In the genomic region with DNA sequence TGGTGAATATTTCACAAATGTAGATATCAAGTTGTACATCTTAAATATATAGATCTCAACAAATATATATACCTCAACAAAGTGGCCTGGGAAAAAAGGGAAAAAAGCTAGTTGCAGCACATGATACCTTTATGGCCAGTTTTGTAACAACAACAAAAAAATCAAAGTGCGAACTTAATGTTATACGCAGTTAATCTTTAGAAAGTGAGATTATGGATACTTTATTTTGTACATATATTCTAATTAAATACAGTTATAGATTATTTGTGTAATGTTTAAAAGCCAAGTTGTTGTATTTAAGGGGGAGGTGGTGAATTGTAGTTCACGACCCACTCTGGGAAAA, we compare ENCODE assay signal across 8 cellular contexts. TPM values are rescaled to one million over a fixed set of nuclear protein-coding genes. Genes with fewer than 3 reads are reported as not detected.
DNase-seq lines count a peak whose midpoint lies in the region; ATAC-seq and TF ChIP-seq lines count a peak whose summit lies in the region.

No MANE protein-coding gene starts in this region.

- no peak overlapping the region for H4K91ac ChIP-seq in mesenchymal stem cell (ENCODE audit: low read length)

- no peak overlapping the region for H3K14ac ChIP-seq in mesenchymal stem cell (ENCODE audit: low read length in 2 of 2)

- H4K8ac ChIP-seq in mesenchymal stem cell (ENCODE audit: low read length) = no peak overlapping the region

- H2BK15ac ChIP-seq in mesenchymal stem cell (ENCODE audit: low read depth, poor library complexity, severe bottlenecking) = no peak overlapping the region

- no peaks in the 10 kb centered on the region for H3K4me1 ChIP-seq in cardiac muscle cell (ENCODE audit: low read depth)
- H3K4me1 ChIP-seq in mesenchymal stem cell (ENCODE audit: control insufficient read depth, insufficient read depth, low read depth, low read length) = peaks cover 1% of the 10 kb centered on the region
- no peaks in the 10 kb centered on the region for H3K4me1 ChIP-seq in upper lobe of right lung

- WGBS in mesenchymal stem cell = 0% methylated on average over 1 of the region's 3 CpGs

- no peak overlapping the region for H3K18ac ChIP-seq in mesenchymal stem cell (ENCODE audit: low read depth in 1 of 2, low read length in 2 of 2)

- no peak overlapping the region for H3K4ac ChIP-seq in mesenchymal stem cell (ENCODE audit: low read depth in 1 of 2, low read length in 2 of 2)

- H3K9me3 ChIP-seq in cardiac muscle cell (ENCODE audit: low read depth) (no peaks in the 10 kb centered on the region), mesenchymal stem cell (ENCODE audit: control insufficient read depth, low read length) (peaks cover 25% of the 10 kb centered on the region), upper lobe of right lung (peaks cover 9% of the 10 kb centered on the region)

- H3K4me2 ChIP-seq in mesenchymal stem cell (ENCODE audit: low read length, poor library complexity, severe bottlenecking) = no peak overlapping the region

- no peak overlapping the region for H3K23ac ChIP-seq in mesenchymal stem cell (ENCODE audit: low read length in 2 of 2)

- TF ChIP-seq CTCF in cardiac muscle cell (IDR thresholded peaks at IDR 0.05; ENCODE audit: low read depth, low read length) = no peak
- TF ChIP-seq CTCF in astrocyte of the cerebellum (IDR thresholded peaks at IDR 0.05; ENCODE audit: low read depth, low read length, missing control alignments) = no peak
- TF ChIP-seq CTCF in upper lobe of right lung (IDR thresholded peaks at IDR 0.05) = no peak

- intact Hi-C loops in left cardiac atrium (cut with DNase I) = no loop called here
- intact Hi-C loops in upper lobe of right lung (cut with DNase I) = no loop called here

- H3K4me3 ChIP-seq in cardiac muscle cell (no peak overlapping the region), astrocyte of the cerebellum (ENCODE audit: low read depth, low read length) (peak overlapping the region; percentile 97), mesenchymal stem cell (ENCODE audit: insufficient read depth in 1 of 2, low read depth in 1 of 2, low read length in 2 of 2) (peak overlapping the region in 1 of 2 experiments; percentile 82), upper lobe of right lung (peak overlapping the region; percentile 98)

- H3K9ac ChIP-seq in mesenchymal stem cell (ENCODE audit: low read length) = peak overlapping the region; percentile 96

- no peak overlapping the region for H2AK5ac ChIP-seq in mesenchymal stem cell (ENCODE audit: low read length, severe bottlenecking)

- H3K27me3 ChIP-seq in cardiac muscle cell = no peaks in the 10 kb centered on the region
- no peaks in the 10 kb centered on the region for H3K27me3 ChIP-seq in mesenchymal stem cell (ENCODE audit: control insufficient read depth in 1 of 2, insufficient read depth in 1 of 2, low read length in 2 of 2)
- H3K27me3 ChIP-seq in upper lobe of right lung = no peaks in the 10 kb centered on the region

- H2BK120ac ChIP-seq in mesenchymal stem cell (ENCODE audit: low read depth, low read length) = no peak overlapping the region

- no peak overlapping the region for H2AFZ ChIP-seq in mesenchymal stem cell (ENCODE audit: low read depth, low read length)

- peaks cover 12% of the 10 kb centered on the region for H3K79me1 ChIP-seq in mesenchymal stem cell (replicated peaks; ENCODE audit: low read length, poor library complexity, severe bottlenecking)

- no peaks in the 10 kb centered on the region for H3K36me3 ChIP-seq in cardiac muscle cell
- peaks cover 5% of the 10 kb centered on the region in 2 experiments for H3K36me3 ChIP-seq in mesenchymal stem cell (ENCODE audit: control insufficient read depth in 1 of 2, insufficient read depth in 2 of 2, low read depth in 1 of 2, low read length in 2 of 2)
- no peaks in the 10 kb centered on the region for H3K36me3 ChIP-seq in upper lobe of right lung

- no peak for DNase-seq in cardiac muscle cell (ENCODE audit: low read depth in 1 of 2, low spot score in 1 of 2)
- no peak for DNase-seq in left cardiac atrium
- DNase-seq in astrocyte of the cerebellum (ENCODE audit: low read depth) = no peak
- no peak for DNase-seq in mesenchymal stem cell
- no peak for DNase-seq in upper lobe of right lung
- no peak for DNase-seq in NCI-H69 (lab: John Stamatoyannopoulos, UW)

- ATAC-seq in left cardiac atrium (no peak), upper lobe of right lung (no peak), GM19463 (IDR thresholded peaks at IDR 0.05; ENCODE audit: unreplicated experiment) (no peak), HG02588 (IDR thresholded peaks at IDR 0.05; ENCODE audit: unreplicated experiment) (no peak)

- no peak overlapping the region for H2BK5ac ChIP-seq in mesenchymal stem cell (ENCODE audit: low read depth, low read length, poor library complexity, severe bottlenecking)

- H3K27ac ChIP-seq in cardiac muscle cell (peak overlapping the region; percentile 93), mesenchymal stem cell (ENCODE audit: low read length, poor library complexity, severe bottlenecking) (no peak overlapping the region), upper lobe of right lung (peak overlapping the region; percentile 95)

- in situ Hi-C loops in astrocyte of the cerebellum (cut with HindIII; ENCODE audit: low sequenced_read_pairs) = no loop called here

- no peak overlapping the region for H2BK12ac ChIP-seq in mesenchymal stem cell (ENCODE audit: low read length in 2 of 2)

RNA-seq across cellular contexts. Expression of a gene that starts 0.4 kb away (rescaled TPM):
- total RNA-seq in cardiac muscle cell (10.5 and 11.5 TPM in 2 replicates), left cardiac atrium (1 to 10 TPM; 5.9 to 6.8 TPM), upper lobe of right lung (9.8 TPM)
- 7.8 and 8.5 TPM in 2 replicates for polyA plus RNA-seq in cardiac muscle cell
- 9.1 TPM for polyA plus RNA-seq in mesenchymal stem cell (2013, experiment 1 of 2)
- polyA plus RNA-seq in mesenchymal stem cell (2013, experiment 2 of 2) = 7.8 TPM

RNA-seq across cellular contexts. Expression of a gene that starts 31.4 kb away (rescaled TPM):
- total RNA-seq in cardiac muscle cell = 7.6 and 12.2 TPM in 2 replicates
- polyA plus RNA-seq in cardiac muscle cell = 6.0 and 13.4 TPM in 2 replicates
- 10 to 100 TPM; 26.6 to 28.5 TPM for total RNA-seq in left cardiac atrium
- 0.32 TPM for polyA plus RNA-seq in mesenchymal stem cell (2013, experiment 1 of 2)
- polyA plus RNA-seq in mesenchymal stem cell (2013, experiment 2 of 2) = 0.21 TPM
- total RNA-seq in upper lobe of right lung = 10.7 TPM

RNA-seq across cellular contexts. Expression of a gene that starts 59.0 kb away (rescaled TPM):
- total RNA-seq in cardiac muscle cell = 0.63 TPM in 1 of 2 replicates, not detected in the other
- polyA plus RNA-seq in cardiac muscle cell = 0.76 TPM in 1 of 2 replicates, not detected in the other
- not detected for total RNA-seq in left cardiac atrium
- polyA plus RNA-seq in mesenchymal stem cell (2013, experiment 1 of 2) = not detected
- not detected for polyA plus RNA-seq in mesenchymal stem cell (2013, experiment 2 of 2)
- 0.78 TPM for total RNA-seq in upper lobe of right lung
